ENCODE assay signal across 17 cellular contexts in genomic region chr9:109795613-109796012, GRCh38. TPM values are rescaled to one million over a fixed set of nuclear protein-coding genes. Genes with fewer than 3 reads are reported as not detected.
"Had no signal": no experiment of that assay in that cellular context is flagged by ENCODE, and none has a peak within 500 bp of the region (broad histone marks: within the 10 kb centered on the region; RNA-seq: fewer than 3 reads in every experiment).

No MANE protein-coding gene starts in this region.

- ATAC-seq: foreskin keratinocyte; left colon; lower lobe of right lung; stimulated activated naive B cell treated with anti-CD40 and anti-IgM and Interleukin-4, amounts not matched to agents 10 μg/mL and 1 μg/mL and 100 μg/mL, for 72 hours; upper lobe of right lung had no signal

- H3K4me3 ChIP-seq: lower lobe of right lung, prostate gland, sigmoid colon, skin epidermis, stomach, thyroid gland, upper lobe of right lung had no signal

- DNase-seq: erythroblast; foreskin keratinocyte; kidney; left colon; lower lobe of right lung; mesendoderm; naive B cell; sigmoid colon; stimulated activated CD4-positive, alpha-beta T cell treated with anti-CD3 and anti-CD28 coated beads, Interleukin-2, amount 100 ng/mL, for 24 hours; stimulated activated CD4-positive, alpha-beta T cell treated with anti-CD3 and anti-CD28 coated beads, Interleukin-4, amount 100 ng/mL, for 4 hours; stimulated activated naive B cell treated with anti-CD40 and anti-IgM and Interleukin-4, amounts not matched to agents 10 μg/mL and 1 μg/mL and 100 μg/mL, for 72 hours; stomach; thyroid gland; upper lobe of right lung had no signal

- H3K36me3 ChIP-seq: lower lobe of right lung, prostate gland, sigmoid colon, stomach, thyroid gland, upper lobe of right lung had no signal

- H3K4me1 ChIP-seq: parathyroid adenoma, prostate gland, stomach, thyroid gland had no signal

- H3K9me3 ChIP-seq: lower lobe of right lung, prostate gland, sigmoid colon, stomach, thyroid gland, upper lobe of right lung had no signal

- H3K27ac ChIP-seq: foreskin keratinocyte, lower lobe of right lung, parathyroid adenoma, prostate gland, skin epidermis, stomach, thyroid gland, upper lobe of right lung had no signal

- H3K27me3 ChIP-seq: foreskin keratinocyte, sigmoid colon, stomach, thyroid gland, upper lobe of right lung had no signal

RNA-seq across cellular contexts. Expression of gene PALM2AKAP2, which starts 15.6 kb away (rescaled TPM):
- polyA plus RNA-seq: foreskin keratinocyte had no signal
